ENCODE assay signal across 20 cellular contexts in genomic region chr4:38724507-38724808, GRCh38. TPM values are rescaled to one million over a fixed set of nuclear protein-coding genes. Genes with fewer than 3 reads are reported as not detected.
"Had no signal": no experiment of that assay in that cellular context is flagged by ENCODE, and none has a peak within 500 bp of the region (broad histone marks: within the 10 kb centered on the region; RNA-seq: fewer than 3 reads in every experiment).

No MANE protein-coding gene starts in this region.

- FAIRE-seq: pancreas, small intestine had no signal

- H3K4me3 ChIP-seq: body of pancreas, pancreas, right lobe of liver had no signal

- ATAC-seq: activated CD4-positive, alpha-beta T cell treated with anti-CD3 and anti-CD28 coated beads for 36 hours; activated CD8-positive, alpha-beta memory T cell treated with anti-CD3 and anti-CD28 coated beads, Interleukin-2, amount 10 ng/mL, durations not matched to agents 7 days and 5 days; body of pancreas; left ventricle myocardium superior; naive thymus-derived CD4-positive, alpha-beta T cell; right lobe of liver had no signal

- H3K36me3 Mint-ChIP-seq: activated CD4-positive, alpha-beta memory T cell treated with anti-CD3 and anti-CD28 coated beads for 36 hours; activated CD8-positive, alpha-beta memory T cell treated with anti-CD3 and anti-CD28 coated beads, Interleukin-2, amount 10 ng/mL, durations not matched to agents 7 days and 5 days; activated naive CD8-positive, alpha-beta T cell treated with anti-CD3 and anti-CD28 coated beads for 36 hours; naive thymus-derived CD4-positive, alpha-beta T cell had no signal

- H3K9me3 ChIP-seq: body of pancreas, pancreas, right lobe of liver had no signal

- H3K27me3 ChIP-seq: body of pancreas, pancreas, right lobe of liver had no signal

- H3K36me3 ChIP-seq: pancreas, right lobe of liver had no signal

- H3K9me3 Mint-ChIP-seq: activated CD4-positive, alpha-beta memory T cell treated with anti-CD3 and anti-CD28 coated beads for 36 hours; activated naive CD8-positive, alpha-beta T cell treated with anti-CD3 and anti-CD28 coated beads for 36 hours; naive thymus-derived CD4-positive, alpha-beta T cell; T-helper 1 cell treated with Interleukin-12 subunit alpha and Interleukin-12 subunit beta and Interleukin-4 antibody, amounts not matched to agents 30 μg/mL and 1 μg/mL, for 36 hours had no signal

- H3K27me3 Mint-ChIP-seq: activated CD4-positive, alpha-beta memory T cell treated with anti-CD3 and anti-CD28 coated beads for 36 hours; activated CD4-positive, alpha-beta T cell treated with anti-CD3 and anti-CD28 coated beads for 36 hours; activated naive CD8-positive, alpha-beta T cell treated with anti-CD3 and anti-CD28 coated beads for 36 hours had no signal

- H3K4me3 Mint-ChIP-seq: activated CD4-positive, alpha-beta memory T cell treated with anti-CD3 and anti-CD28 coated beads for 36 hours; activated CD4-positive, alpha-beta T cell treated with anti-CD3 and anti-CD28 coated beads for 36 hours; activated CD8-positive, alpha-beta memory T cell treated with anti-CD3 and anti-CD28 coated beads, Interleukin-2, amount 10 ng/mL, durations not matched to agents 7 days and 5 days; activated naive CD8-positive, alpha-beta T cell treated with anti-CD3 and anti-CD28 coated beads for 36 hours; naive thymus-derived CD4-positive, alpha-beta T cell; T-helper 1 cell treated with Interleukin-12 subunit alpha and Interleukin-12 subunit beta and Interleukin-4 antibody, amounts not matched to agents 30 μg/mL and 1 μg/mL, for 36 hours had no signal

- H3K27ac Mint-ChIP-seq: activated CD4-positive, alpha-beta memory T cell treated with anti-CD3 and anti-CD28 coated beads for 36 hours; activated CD4-positive, alpha-beta T cell treated with anti-CD3 and anti-CD28 coated beads for 36 hours; activated CD8-positive, alpha-beta memory T cell treated with anti-CD3 and anti-CD28 coated beads, Interleukin-2, amount 10 ng/mL, durations not matched to agents 7 days and 5 days; activated naive CD8-positive, alpha-beta T cell treated with anti-CD3 and anti-CD28 coated beads for 36 hours; T-helper 1 cell treated with Interleukin-12 subunit alpha and Interleukin-12 subunit beta and Interleukin-4 antibody, amounts not matched to agents 30 μg/mL and 1 μg/mL, for 36 hours had no signal

- H3K27ac ChIP-seq: body of pancreas, pancreas, right lobe of liver had no signal

- DNase-seq: activated CD4-positive, alpha-beta memory T cell treated with anti-CD3 and anti-CD28 coated beads for 36 hours; activated CD4-positive, alpha-beta T cell treated with anti-CD3 and anti-CD28 coated beads for 36 hours; activated CD8-positive, alpha-beta memory T cell treated with anti-CD3 and anti-CD28 coated beads, Interleukin-2, amount 10 ng/mL, durations not matched to agents 7 days and 5 days; activated naive CD8-positive, alpha-beta T cell treated with anti-CD3 and anti-CD28 coated beads for 36 hours; amniotic stem cell; body of pancreas; foreskin melanocyte; glutamatergic neuron; hippocampal formation; kidney glomerular epithelial cell; left ventricle myocardium superior; naive thymus-derived CD4-positive, alpha-beta T cell; pancreas; right lobe of liver; stimulated activated CD4-positive, alpha-beta T cell treated with anti-CD3 and anti-CD28 coated beads, Interleukin-4, amount 100 ng/mL, for 1 hour had no signal

RNA-seq across cellular contexts. Expression of gene TLR10, which starts 58.3 kb away (rescaled TPM):
- total RNA-seq: activated CD4-positive, alpha-beta T cell treated with anti-CD3 and anti-CD28 coated beads for 36 hours; dermis microvascular lymphatic vessel endothelial cell; epithelial cell of proximal tubule; left ventricle myocardium superior; pulmonary artery endothelial cell had no signal
